8 cellular contexts compared by ENCODE assay signal in the genomic region with DNA sequence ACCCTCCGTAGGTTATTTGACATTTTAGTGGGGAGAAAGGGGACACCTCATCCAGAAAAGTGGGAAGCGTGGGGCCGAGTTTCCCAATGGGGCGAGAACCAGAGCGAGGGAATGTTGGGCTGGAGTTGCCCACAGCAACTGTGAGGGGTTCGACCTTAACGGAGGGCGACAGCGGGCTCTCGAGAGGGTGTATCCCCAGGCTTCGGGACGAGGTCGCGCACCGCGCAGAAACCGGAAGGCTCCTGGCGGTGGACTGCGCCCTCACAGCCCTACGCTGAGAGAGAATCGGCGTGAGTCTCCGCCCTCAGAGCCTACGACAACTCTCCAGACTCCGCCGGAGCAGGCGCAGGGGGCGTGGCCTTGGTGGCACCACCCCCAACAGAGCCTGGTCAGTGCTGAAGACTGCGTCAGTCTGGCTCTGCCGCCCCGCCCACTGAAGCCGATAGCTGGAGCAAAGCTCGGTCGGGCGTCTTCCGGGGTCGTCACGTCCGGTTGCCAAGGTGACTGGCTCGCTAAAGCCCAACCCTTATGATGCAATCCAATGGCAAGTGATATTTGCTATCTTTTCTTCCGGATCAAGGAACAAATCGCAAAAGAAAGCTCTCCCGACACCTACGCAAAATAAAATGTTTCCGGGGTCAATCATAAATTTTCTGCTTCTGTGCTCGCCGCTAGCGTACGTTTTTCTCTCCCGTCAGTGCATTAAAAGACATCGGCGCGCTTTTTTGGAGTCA. TPM values are rescaled to one million over a fixed set of nuclear protein-coding genes. Genes with fewer than 3 reads are reported as not detected.
A peak's percentile ranks its signal among the peaks of the same experiment; 100 is the strongest.
DNase-seq lines count a peak whose midpoint lies in the region; ATAC-seq, FAIRE-seq and TF ChIP-seq lines count a peak whose summit lies in the region.

A gene with protein sequence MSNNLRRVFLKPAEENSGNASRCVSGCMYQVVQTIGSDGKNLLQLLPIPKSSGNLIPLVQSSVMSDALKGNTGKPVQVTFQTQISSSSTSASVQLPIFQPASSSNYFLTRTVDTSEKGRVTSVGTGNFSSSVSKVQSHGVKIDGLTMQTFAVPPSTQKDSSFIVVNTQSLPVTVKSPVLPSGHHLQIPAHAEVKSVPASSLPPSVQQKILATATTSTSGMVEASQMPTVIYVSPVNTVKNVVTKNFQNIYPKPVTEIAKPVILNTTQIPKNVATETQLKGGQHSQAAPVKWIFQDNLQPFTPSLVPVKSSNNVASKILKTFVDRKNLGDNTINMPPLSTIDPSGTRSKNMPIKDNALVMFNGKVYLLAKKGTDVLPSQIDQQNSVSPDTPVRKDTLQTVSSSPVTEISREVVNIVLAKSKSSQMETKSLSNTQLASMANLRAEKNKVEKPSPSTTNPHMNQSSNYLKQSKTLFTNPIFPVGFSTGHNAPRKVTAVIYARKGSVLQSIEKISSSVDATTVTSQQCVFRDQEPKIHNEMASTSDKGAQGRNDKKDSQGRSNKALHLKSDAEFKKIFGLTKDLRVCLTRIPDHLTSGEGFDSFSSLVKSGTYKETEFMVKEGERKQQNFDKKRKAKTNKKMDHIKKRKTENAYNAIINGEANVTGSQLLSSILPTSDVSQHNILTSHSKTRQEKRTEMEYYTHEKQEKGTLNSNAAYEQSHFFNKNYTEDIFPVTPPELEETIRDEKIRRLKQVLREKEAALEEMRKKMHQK (minus strand): TSS at position 257 of the 734 bp plus-strand sequence. CDS start 234 bp downstream, at position 23.

- TF ChIP-seq CTCF in GM12864 (IDR thresholded peaks at IDR 0.05; ENCODE audit: low read depth, low read length, missing control alignments) (peak; percentile 52), pancreas (IDR thresholded peaks at IDR 0.05) (peak; percentile 1 to 48 (median 36)), tibial artery (IDR thresholded peaks at IDR 0.05) (peak; percentile 39 to 54)

- H3K27me3 ChIP-seq in pancreas (peaks cover 0 to 13% (median 3%) of the 10 kb centered on the region in 4 donors), tibial artery (no peaks in the 10 kb centered on the region)

- DNase-seq in GM12864 (ENCODE audit: low read depth) (peak; percentile 99), NCI-H128 (lab: John Stamatoyannopoulos, UW; ENCODE audit: unreplicated experiment) (peak; percentile 97), SW 1271 (lab: John Stamatoyannopoulos, UW) (peak; percentile 80 to 83), Right ventricle myocardium superior (peak; percentile 100), pancreas (peak; percentile 98 to 100 (median 100)), tibial artery (peak; percentile 98 to 99)
- DNase-seq in activated naive CD8-positive, alpha-beta T cell treated with anti-CD3 and anti-CD28 coated beads, Interleukin-2, amount 50 U/mL, for 16 hours (ENCODE audit: low read depth, low spot score): peak; percentile 100

- H3K36me3 ChIP-seq in pancreas (no peaks in the 10 kb centered on the region), tibial artery (peaks cover 0 to 5% (median 4%) of the 10 kb centered on the region in 3 donors)

- FAIRE-seq in pancreas (lab: Jason Lieb, UNC): peak; percentile 80

- H3K27ac ChIP-seq in pancreas (peak within 1 kb of the TSS; percentile 79 to 96 (median 93)), tibial artery (peak within 1 kb of the TSS; percentile 85 to 89)

- 1 to 2% methylated on average over 53 of the region's 53 CpGs for WGBS in pancreas, 2 donors

- H3K4me3 ChIP-seq in GM12864 (ENCODE audit: low read depth, low read length) (peak within 1 kb of the TSS; percentile 65), pancreas (peak within 1 kb of the TSS; percentile 41 to 72 (median 56)), tibial artery (peak within 1 kb of the TSS; percentile 56 to 76)

- ATAC-seq in HG02623 (IDR thresholded peaks at IDR 0.05; ENCODE audit: unreplicated experiment) (peak; percentile 94), Right ventricle myocardium superior (ENCODE audit: poor library complexity) (peak; percentile 100), pancreas (peak; percentile 98 to 100 (median 99))

- H3K4me1 ChIP-seq in pancreas: peaks cover 5 to 8% (median 7%) of the 10 kb centered on the region in 3 donors
- peaks cover 0 to 8% (median 0%) of the 10 kb centered on the region in 4 donors for H3K4me1 ChIP-seq in tibial artery

- H3K9me3 ChIP-seq in pancreas (no peaks in the 10 kb centered on the region), tibial artery (peaks cover 0 to 21% (median 0%) of the 10 kb centered on the region in 3 donors)

- intact Hi-C loops in Right ventricle myocardium superior (cut with DNase I): no loop called here
- intact Hi-C loops in pancreas (cut with DNase I): no loop called here
- intact Hi-C loops in tibial artery (cut with DNase I; ENCODE audit: low total_unique reads): no loop called here

RNA-seq across cellular contexts. Expression of the gene that starts here (rescaled TPM):
- 16.7 TPM for total RNA-seq in Right ventricle myocardium superior
- 1 to 10 TPM; 1.9 to 4.4 (median 3.0) TPM for total RNA-seq in pancreas
- 1 to 10 TPM; 3.0 to 5.4 TPM for polyA plus RNA-seq in pancreas

Comparison
In these comparisons a context has a peak if more than half of its experiments do, and no peak if none do; other contexts are left out.
1. Peak in every context shown above with its lines: DNase-seq, ATAC-seq, H3K4me3 ChIP-seq and H3K27ac ChIP-seq.